ENCODE assay signal across 15 cellular contexts in the genomic region with DNA sequence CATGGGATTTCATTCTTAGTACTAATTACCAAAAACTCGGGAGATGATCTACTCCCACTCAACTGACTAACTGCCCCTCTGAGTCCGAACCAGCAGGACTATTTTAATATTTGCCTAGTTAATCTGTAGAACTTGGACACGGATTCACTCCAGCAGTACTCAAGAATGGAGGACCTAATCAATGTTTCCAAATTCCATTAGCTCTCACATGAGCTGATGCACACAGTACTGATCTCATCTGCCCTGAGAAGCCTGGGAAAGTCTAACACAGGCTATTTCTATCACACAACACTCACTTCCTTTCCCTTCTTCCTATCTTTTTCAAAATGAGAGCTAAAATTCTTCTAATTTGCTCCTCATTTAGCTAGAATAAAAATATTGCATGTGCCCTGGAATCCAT.
DNase-seq lines count a peak whose midpoint lies in the region; ATAC-seq, FAIRE-seq and TF ChIP-seq lines count a peak whose summit lies in the region.
"Had no signal": no experiment of that assay in that cellular context is flagged by ENCODE, and none has a peak within 500 bp of the region (broad histone marks: within the 10 kb centered on the region; RNA-seq: fewer than 3 reads in every experiment).

No MANE protein-coding gene starts in this region.

- no peak for FAIRE-seq in K562 (lab: Jason Lieb, UNC)

- no peak for TF ChIP-seq CTCF in K562 (IDR thresholded peaks at IDR 0.05 in 2 of 3, conservative IDR thresholded peaks at IDR 0.05 in 1 of 3; ENCODE audit: insufficient read depth in 2 of 3, low read depth in 1 of 3, low read length in 3 of 3)

- POLR2A ChIA-PET in K562 (lab: Yijun Ruan, JAX) = interaction anchor here (0.7 to 2.5 kb wide), 3 partner anchors 11 to 29 kb away, joined by 3 to 9 read pairs (median 5); no protein-coding TSS in a partner anchor

- ATAC-seq in K562 (peak; percentile 7; the same call in 1 of the 3 replicates), GM18517 (IDR thresholded peaks at IDR 0.05; ENCODE audit: unreplicated experiment) (no peak)

- H3K27me3 ChIP-seq in K562 (ENCODE audit: control insufficient read depth in 2 of 2, insufficient read depth in 2 of 2, low read length in 2 of 2) = no peaks in the 10 kb centered on the region

- no peaks in the 10 kb centered on the region for H3K9me1 ChIP-seq in K562 (ENCODE audit: control insufficient read depth, insufficient read depth, low read length)

- H2AFZ ChIP-seq in K562 (ENCODE audit: low read depth, low read length) = no peak overlapping the region

- no peak for TF ChIP-seq POLR2A in K562 (conservative IDR thresholded peaks at IDR 0.05)

- intact Hi-C loops in K562 (cut with micrococcal nuclease) = no loop called here

- CTCF ChIA-PET in K562 (lab: Yijun Ruan, JAX; ENCODE audit: low intra/inter-chr PET ratio) = no interaction called here

- DNase-seq in ELR (ENCODE audit: low read depth) (peak; percentile 4), K562 (ENCODE audit: extremely low read depth in 1 of 4, low spot score in 3 of 4) (no peak), kidney glomerular epithelial cell (lab: John Stamatoyannopoulos, UW) (peak; percentile 44), skeletal muscle cell (ENCODE audit: low read depth) (peak; percentile 27), 8988T (no peak), UCSD-AML1 (lab: John Stamatoyannopoulos, UW; ENCODE audit: unreplicated experiment) (no peak), DMS79 (lab: John Stamatoyannopoulos, UW) (no peak)
- DNase-seq: C1 segment of cervical spinal cord, cortex of kidney, foreskin melanocyte, NCI-H1105, NCI-H510A, T1000 had no signal

- H3K4me3 ChIP-seq in K562 (no peak overlapping the region), skeletal muscle cell (ENCODE audit: low read depth, low read length) (no peak overlapping the region)

- TF ChIP-seq RAD21 in K562 (CRISPR knock-in tag; conservative IDR thresholded peaks at IDR 0.05 in 1 of 2, IDR thresholded peaks at IDR 0.05 in 1 of 2) = no peak

- TF ChIP-seq EP300 in K562 (IDR thresholded peaks at IDR 0.05; ENCODE audit: low read length) = no peak

- peaks cover 23% of the 10 kb centered on the region for H3K36me3 ChIP-seq in K562 (ENCODE audit: control insufficient read depth, insufficient read depth, low read length)

- no peaks in the 10 kb centered on the region for H4K20me1 ChIP-seq in K562 (replicated peaks; ENCODE audit: control insufficient read depth, insufficient read depth, low read length)

- in situ Hi-C loops in K562 (cut with MboI) = loop anchor here (10.0 kb wide), 1 partner anchor 226 kb away; no protein-coding TSS in a partner anchor

- no TSS peak for BruUV-seq in K562 (replicated peaks; lab: Mats Ljungman, UMichigan)

- H3K9ac ChIP-seq in K562 (ENCODE audit: insufficient read depth in 1 of 2, low read depth in 2 of 2, low read length in 2 of 2) = peak overlapping the region in 1 of 2 experiments; percentile 1; a peak in 1 of 4 replicates

- WGBS in K562 (ENCODE audit: insufficient coverage, low coverage, missing lambda C conversion rate) = 29% methylated on average over 3 of the region's 3 CpGs

- H3K4me1 ChIP-seq in K562 (replicated peaks in 1 of 2; ENCODE audit: control insufficient read depth in 2 of 2, insufficient read depth in 2 of 2, low read length in 2 of 2) = peaks cover 15 to 57% of the 10 kb centered on the region in 2 experiments

- no peaks in the 10 kb centered on the region; the same call in 1 of the 2 replicates for H3K9me3 ChIP-seq in K562 (replicated peaks; ENCODE audit: control insufficient read depth, insufficient read depth, low read depth, low read length)

- peaks cover 92% of the 10 kb centered on the region for H3K79me2 ChIP-seq in K562 (ENCODE audit: control insufficient read depth, insufficient read depth, low read length)

- peak overlapping the region; percentile 2 for H3K27ac ChIP-seq in K562 (ENCODE audit: extremely low read depth, low read depth, low read length)
- H3K27ac ChIP-seq: RWPE1 had no signal

- H3K4me2 ChIP-seq in K562 (ENCODE audit: insufficient read depth, low read length) = peak overlapping the region; percentile 15; the same call in 1 of the 2 replicates

TF ChIP-seq in K562, 482 proteins besides CTCF, POLR2A, EP300 and RAD21:
- TF ChIP-seq NR3C1 (CRISPR knock-in tag; IDR thresholded peaks at IDR 0.05) = no peak
- TF ChIP-seq, protein P1, sequence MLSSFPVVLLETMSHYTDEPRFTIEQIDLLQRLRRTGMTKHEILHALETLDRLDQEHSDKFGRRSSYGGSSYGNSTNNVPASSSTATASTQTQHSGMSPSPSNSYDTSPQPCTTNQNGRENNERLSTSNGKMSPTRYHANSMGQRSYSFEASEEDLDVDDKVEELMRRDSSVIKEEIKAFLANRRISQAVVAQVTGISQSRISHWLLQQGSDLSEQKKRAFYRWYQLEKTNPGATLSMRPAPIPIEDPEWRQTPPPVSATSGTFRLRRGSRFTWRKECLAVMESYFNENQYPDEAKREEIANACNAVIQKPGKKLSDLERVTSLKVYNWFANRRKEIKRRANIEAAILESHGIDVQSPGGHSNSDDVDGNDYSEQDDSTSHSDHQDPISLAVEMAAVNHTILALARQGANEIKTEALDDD (IDR thresholded peaks at IDR 0.05) = peak; percentile 47; the same call in 1 of the 2 replicates

Comparison
In these comparisons a context has a peak if more than half of its experiments do, and no peak if none do; other contexts are left out.
1. DNase-seq: peak in ELR (single experiment), kidney glomerular epithelial cell (single experiment) and skeletal muscle cell (single experiment); none in K562 (0 of 4), 8988T (single experiment), UCSD-AML1 (single experiment) and DMS79 (single experiment).